ENCODE assay signal across 1 cellular context in the genomic region with DNA sequence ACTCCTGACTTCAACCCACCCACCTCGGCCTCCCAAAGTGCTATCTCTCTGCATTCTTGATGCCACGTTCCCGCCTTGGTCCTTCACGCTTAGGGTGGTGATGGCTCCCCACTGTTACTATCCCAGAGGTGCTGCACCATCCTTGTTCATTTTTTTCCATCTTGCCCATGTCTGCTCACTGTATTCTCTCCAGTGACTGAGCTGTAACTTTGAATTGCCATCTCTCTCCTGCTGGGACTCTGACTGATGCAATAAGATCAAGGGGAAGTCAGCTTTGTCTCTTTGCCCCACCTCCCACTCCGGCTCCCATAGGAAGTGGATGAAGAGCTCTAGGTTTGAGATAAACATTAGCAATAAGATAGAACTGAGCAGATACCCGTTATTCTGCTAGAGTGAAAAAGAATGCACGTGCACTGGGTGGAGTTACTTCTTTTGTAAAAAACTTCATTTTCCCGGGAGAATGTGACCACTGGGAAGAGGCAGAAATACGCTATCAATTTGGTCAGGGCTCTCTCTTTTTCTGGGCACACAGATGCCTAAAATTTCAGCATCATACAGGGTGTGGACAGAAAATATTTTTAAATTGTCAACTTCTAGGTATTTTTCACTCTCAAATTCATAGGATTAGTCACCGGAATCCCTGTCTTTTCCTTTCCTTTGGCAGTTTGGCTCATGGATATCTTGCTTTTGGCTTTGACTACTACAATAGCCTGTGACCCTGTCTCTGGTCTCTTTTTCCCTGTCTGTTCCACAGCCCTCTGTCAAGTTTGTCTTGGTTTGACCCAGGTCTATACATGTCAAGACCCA.
TF ChIP-seq lines count a peak whose summit lies in the region.

No MANE protein-coding gene starts in this region.

TF ChIP-seq in K562, 482 proteins besides CTCF, POLR2A, EP300 and RAD21 (continued from another document and continues in another):
- TF ChIP-seq PTRF (tag; IDR thresholded peaks at IDR 0.05) (no peak; the same call in 1 of the 2 replicates), PRDM10 (IDR thresholded peaks at IDR 0.05; ENCODE audit: partially characterized antibody) (peak; percentile 64), SMARCA4 (IDR thresholded peaks at IDR 0.05) (peak; percentile 48; the same call in 1 of the 2 replicates), CREB3 (tag; conservative IDR thresholded peaks at IDR 0.05; ENCODE audit: low read depth) (0 out of 2 replicates have a peak, but pooled peaks have one; percentile 36), GABPA (tag; conservative IDR thresholded peaks at IDR 0.05; ENCODE audit: low read depth) (peak; percentile 60), L3MBTL2 (IDR thresholded peaks at IDR 0.05) (peak; percentile 67), NR2C2 (CRISPR knock-in tag; IDR thresholded peaks at IDR 0.05) (no peak), NR2C2 (tag; IDR thresholded peaks at IDR 0.05) (peak; percentile 52; the same call in 1 of the 2 replicates), ARID3B (CRISPR knock-in tag; IDR thresholded peaks at IDR 0.05; ENCODE audit: borderline replicate concordance) (0 out of 2 replicates have a peak, but pooled peaks have one; percentile 8), TEAD4 (IDR thresholded peaks at IDR 0.05; ENCODE audit: low read length) (peak; percentile 21; the same call in 1 of the 2 replicates), TEAD4 (CRISPR knock-in tag; IDR thresholded peaks at IDR 0.05; ENCODE audit: borderline replicate concordance) (no peak), ZNF589 (CRISPR knock-in tag; IDR thresholded peaks at IDR 0.05; ENCODE audit: low read depth) (peak; percentile 71; the same call in 1 of the 2 replicates), NR2C1 (IDR thresholded peaks at IDR 0.05) (no peak), NR2C1 (tag; IDR thresholded peaks at IDR 0.05) (peak; percentile 44; the same call in 1 of the 2 replicates), ETV1 (tag; conservative IDR thresholded peaks at IDR 0.05; ENCODE audit: low read depth) (peak; percentile 50), MTA3 (IDR thresholded peaks at IDR 0.05; ENCODE audit: borderline replicate concordance) (peak; percentile 35; the same call in 1 of the 2 replicates), SMAD1 (IDR thresholded peaks at IDR 0.05; ENCODE audit: low read depth, low read length, partially characterized antibody) (no peak), SOX6 (IDR thresholded peaks at IDR 0.05) (peak; percentile 84), ZKSCAN3 (CRISPR knock-in tag; IDR thresholded peaks at IDR 0.05) (no peak), ZNF134 (CRISPR knock-in tag; conservative IDR thresholded peaks at IDR 0.05) (no peak), CTBP1 (IDR thresholded peaks at IDR 0.05; ENCODE audit: borderline replicate concordance) (peak; percentile 57; the same call in 1 of the 2 replicates), RCOR1 (IDR thresholded peaks at IDR 0.05; ENCODE audit: borderline replicate concordance in 1 of 2, low read depth in 2 of 2, low read length in 2 of 2) (peak in 1 of 2 experiments; percentile 71; a peak in 2 of 4 replicates), PYGO2 (tag; IDR thresholded peaks at IDR 0.05) (no peak), POLR2AphosphoS5 (IDR thresholded peaks at IDR 0.05; ENCODE audit: control insufficient read depth, insufficient read depth, low read depth, low read length) (no peak), CEBPG (CRISPR knock-in tag; IDR thresholded peaks at IDR 0.05) (peak; percentile 91), CEBPG (tag; conservative IDR thresholded peaks at IDR 0.05 in 1 of 2, IDR thresholded peaks at IDR 0.05 in 1 of 2) (peak; percentile 90 to 93), LEF1 (IDR thresholded peaks at IDR 0.05) (0 out of 2 replicates have a peak, but pooled peaks have one; percentile 40), PHF20 (IDR thresholded peaks at IDR 0.05; ENCODE audit: partially characterized antibody) (no peak), NR4A1 (CRISPR knock-in tag; IDR thresholded peaks at IDR 0.05) (no peak), NR4A1 (tag; IDR thresholded peaks at IDR 0.05) (0 out of 2 replicates have a peak, but pooled peaks have one; percentile 31), SMAD4 (CRISPR knock-in tag; conservative IDR thresholded peaks at IDR 0.05) (peak; percentile 67), MAZ (CRISPR knock-in tag; conservative IDR thresholded peaks at IDR 0.05 in 1 of 2, IDR thresholded peaks at IDR 0.05 in 1 of 2) (peak in 1 of 2 experiments; percentile 37; a peak in 2 of 4 replicates), ZNF717 (CRISPR knock-in tag; IDR thresholded peaks at IDR 0.05) (no peak), POLR2H (tag; IDR thresholded peaks at IDR 0.05; ENCODE audit: low read depth) (peak; percentile 66; the same call in 1 of the 2 replicates), PRPF4 (IDR thresholded peaks at IDR 0.05; ENCODE audit: insufficient read depth, low read depth, low read length, poor library complexity, severe bottlenecking) (no peak), JUND (IDR thresholded peaks at IDR 0.05; ENCODE audit: borderline replicate concordance, low read depth, low read length) (peak; percentile 71; the same call in 1 of the 2 replicates), JUND (tag; IDR thresholded peaks at IDR 0.05; ENCODE audit: borderline replicate concordance, low read depth, low read length) (peak; percentile 70; the same call in 1 of the 3 replicates)
- TF ChIP-seq, protein P1, sequence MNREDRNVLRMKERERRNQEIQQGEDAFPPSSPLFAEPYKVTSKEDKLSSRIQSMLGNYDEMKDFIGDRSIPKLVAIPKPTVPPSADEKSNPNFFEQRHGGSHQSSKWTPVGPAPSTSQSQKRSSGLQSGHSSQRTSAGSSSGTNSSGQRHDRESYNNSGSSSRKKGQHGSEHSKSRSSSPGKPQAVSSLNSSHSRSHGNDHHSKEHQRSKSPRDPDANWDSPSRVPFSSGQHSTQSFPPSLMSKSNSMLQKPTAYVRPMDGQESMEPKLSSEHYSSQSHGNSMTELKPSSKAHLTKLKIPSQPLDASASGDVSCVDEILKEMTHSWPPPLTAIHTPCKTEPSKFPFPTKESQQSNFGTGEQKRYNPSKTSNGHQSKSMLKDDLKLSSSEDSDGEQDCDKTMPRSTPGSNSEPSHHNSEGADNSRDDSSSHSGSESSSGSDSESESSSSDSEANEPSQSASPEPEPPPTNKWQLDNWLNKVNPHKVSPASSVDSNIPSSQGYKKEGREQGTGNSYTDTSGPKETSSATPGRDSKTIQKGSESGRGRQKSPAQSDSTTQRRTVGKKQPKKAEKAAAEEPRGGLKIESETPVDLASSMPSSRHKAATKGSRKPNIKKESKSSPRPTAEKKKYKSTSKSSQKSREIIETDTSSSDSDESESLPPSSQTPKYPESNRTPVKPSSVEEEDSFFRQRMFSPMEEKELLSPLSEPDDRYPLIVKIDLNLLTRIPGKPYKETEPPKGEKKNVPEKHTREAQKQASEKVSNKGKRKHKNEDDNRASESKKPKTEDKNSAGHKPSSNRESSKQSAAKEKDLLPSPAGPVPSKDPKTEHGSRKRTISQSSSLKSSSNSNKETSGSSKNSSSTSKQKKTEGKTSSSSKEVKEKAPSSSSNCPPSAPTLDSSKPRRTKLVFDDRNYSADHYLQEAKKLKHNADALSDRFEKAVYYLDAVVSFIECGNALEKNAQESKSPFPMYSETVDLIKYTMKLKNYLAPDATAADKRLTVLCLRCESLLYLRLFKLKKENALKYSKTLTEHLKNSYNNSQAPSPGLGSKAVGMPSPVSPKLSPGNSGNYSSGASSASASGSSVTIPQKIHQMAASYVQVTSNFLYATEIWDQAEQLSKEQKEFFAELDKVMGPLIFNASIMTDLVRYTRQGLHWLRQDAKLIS (CRISPR knock-in tag; IDR thresholded peaks at IDR 0.05) = no peak
- TF ChIP-seq, protein P2, sequence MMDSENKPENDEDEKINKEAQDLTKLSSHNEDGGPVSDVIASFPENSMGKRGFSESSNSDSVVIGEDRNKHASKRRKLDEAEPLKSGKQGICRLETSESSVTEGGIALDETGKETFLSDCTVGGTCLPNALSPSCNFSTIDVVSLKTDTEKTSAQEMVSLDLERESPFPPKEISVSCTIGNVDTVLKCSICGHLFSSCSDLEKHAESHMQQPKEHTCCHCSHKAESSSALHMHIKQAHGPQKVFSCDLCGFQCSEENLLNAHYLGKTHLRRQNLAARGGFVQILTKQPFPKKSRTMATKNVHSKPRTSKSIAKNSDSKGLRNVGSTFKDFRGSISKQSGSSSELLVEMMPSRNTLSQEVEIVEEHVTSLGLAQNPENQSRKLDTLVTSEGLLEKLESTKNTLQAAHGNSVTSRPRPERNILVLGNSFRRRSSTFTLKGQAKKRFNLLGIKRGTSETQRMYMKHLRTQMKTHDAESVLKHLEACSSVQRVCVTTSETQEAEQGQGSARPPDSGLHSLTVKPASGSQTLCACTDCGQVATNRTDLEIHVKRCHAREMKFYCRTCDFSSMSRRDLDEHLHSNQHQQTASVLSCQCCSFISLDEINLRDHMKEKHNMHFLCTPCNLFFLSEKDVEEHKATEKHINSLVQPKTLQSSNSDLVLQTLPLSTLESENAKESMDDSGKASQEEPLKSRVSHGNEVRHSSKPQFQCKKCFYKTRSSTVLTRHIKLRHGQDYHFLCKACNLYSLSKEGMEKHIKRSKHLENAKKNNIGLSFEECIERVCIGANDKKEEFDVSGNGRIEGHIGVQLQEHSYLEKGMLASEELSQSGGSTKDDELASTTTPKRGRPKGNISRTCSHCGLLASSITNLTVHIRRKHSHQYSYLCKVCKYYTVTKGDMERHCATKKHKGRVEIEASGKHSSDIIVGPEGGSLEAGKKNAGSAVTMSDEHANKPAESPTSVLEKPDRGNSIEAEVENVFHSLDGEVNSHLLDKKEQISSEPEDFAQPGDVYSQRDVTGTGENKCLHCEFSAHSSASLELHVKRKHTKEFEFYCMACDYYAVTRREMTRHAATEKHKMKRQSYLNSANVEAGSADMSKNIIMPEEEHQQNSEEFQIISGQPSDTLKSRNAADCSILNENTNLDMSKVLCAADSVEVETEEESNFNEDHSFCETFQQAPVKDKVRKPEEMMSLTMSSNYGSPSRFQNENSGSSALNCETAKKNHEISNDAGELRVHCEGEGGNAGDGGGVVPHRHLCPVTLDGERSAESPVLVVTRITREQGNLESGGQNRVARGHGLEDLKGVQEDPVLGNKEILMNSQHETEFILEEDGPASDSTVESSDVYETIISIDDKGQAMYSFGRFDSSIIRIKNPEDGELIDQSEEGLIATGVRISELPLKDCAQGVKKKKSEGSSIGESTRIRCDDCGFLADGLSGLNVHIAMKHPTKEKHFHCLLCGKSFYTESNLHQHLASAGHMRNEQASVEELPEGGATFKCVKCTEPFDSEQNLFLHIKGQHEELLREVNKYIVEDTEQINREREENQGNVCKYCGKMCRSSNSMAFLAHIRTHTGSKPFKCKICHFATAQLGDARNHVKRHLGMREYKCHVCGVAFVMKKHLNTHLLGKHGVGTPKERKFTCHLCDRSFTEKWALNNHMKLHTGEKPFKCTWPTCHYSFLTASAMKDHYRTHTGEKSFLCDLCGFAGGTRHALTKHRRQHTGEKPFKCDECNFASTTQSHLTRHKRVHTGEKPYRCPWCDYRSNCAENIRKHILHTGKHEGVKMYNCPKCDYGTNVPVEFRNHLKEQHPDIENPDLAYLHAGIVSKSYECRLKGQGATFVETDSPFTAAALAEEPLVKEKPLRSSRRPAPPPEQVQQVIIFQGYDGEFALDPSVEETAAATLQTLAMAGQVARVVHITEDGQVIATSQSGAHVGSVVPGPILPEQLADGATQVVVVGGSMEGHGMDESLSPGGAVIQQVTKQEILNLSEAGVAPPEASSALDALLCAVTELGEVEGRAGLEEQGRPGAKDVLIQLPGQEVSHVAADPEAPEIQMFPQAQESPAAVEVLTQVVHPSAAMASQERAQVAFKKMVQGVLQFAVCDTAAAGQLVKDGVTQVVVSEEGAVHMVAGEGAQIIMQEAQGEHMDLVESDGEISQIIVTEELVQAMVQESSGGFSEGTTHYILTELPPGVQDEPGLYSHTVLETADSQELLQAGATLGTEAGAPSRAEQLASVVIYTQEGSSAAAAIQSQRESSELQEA (IDR thresholded peaks at IDR 0.05; ENCODE audit: low read depth) = peak; percentile 72; the same call in 1 of the 2 replicates
